In the genomic region with DNA sequence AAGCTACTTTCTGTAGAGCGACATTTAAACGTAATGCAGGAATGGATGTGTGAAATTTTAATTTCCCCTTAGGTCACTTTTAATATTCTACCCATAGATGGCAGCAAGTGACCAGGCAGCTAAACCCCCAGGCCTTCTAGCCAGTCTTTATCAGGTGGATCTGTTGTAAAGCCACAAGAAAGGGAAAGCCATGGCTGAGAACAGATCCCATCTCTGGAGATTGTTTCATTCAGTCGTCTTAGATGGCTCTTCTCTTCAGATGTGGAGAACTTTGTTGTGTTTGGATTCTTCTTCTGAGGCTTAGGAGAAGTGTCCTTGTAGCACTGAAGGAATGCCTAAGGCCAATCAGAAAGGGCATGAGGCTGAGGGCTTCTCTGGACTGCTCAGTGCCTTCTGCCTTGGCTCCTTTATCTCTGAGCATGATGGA, we compare ENCODE assay signal across 1 cellular context.
TF ChIP-seq lines count a peak whose summit lies in the region.

No MANE protein-coding gene starts in this region.

TF ChIP-seq in HEK293T, 16 proteins besides CTCF, POLR2A, EP300 and RAD21 (continued from another document):
- TF ChIP-seq, protein P1, sequence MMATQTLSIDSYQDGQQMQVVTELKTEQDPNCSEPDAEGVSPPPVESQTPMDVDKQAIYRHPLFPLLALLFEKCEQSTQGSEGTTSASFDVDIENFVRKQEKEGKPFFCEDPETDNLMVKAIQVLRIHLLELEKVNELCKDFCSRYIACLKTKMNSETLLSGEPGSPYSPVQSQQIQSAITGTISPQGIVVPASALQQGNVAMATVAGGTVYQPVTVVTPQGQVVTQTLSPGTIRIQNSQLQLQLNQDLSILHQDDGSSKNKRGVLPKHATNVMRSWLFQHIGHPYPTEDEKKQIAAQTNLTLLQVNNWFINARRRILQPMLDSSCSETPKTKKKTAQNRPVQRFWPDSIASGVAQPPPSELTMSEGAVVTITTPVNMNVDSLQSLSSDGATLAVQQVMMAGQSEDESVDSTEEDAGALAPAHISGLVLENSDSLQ (IDR thresholded peaks at IDR 0.05) = no peak
TF ChIP-seq in HEK293T: peak in this region for 0.
